In genomic region chr4:76709454-76709853, GRCh38 we compare ENCODE assay signal across 15 cellular contexts.
DNase-seq lines count a peak whose midpoint lies in the region; ATAC-seq and TF ChIP-seq lines count a peak whose summit lies in the region.
"Had no signal": no experiment of that assay in that cellular context is flagged by ENCODE, and none has a peak within 500 bp of the region (broad histone marks: within the 10 kb centered on the region; RNA-seq: fewer than 3 reads in every experiment).

No MANE protein-coding gene starts in this region.

- POLR2A ChIA-PET in T-cell (lab: Charles Lee): no interaction called here

- H3K4me3 Mint-ChIP-seq in T-cell: no peak overlapping the region
- no peak overlapping the region for H3K4me3 Mint-ChIP-seq in natural killer cell

- H3K27me3 ChIP-seq in heart right ventricle (peaks cover 0 to 5% (median 0%) of the 10 kb centered on the region in 7 donors), right atrium auricular region (no peaks in the 10 kb centered on the region), osteoblast (ENCODE audit: insufficient read depth, low read length) (no peaks in the 10 kb centered on the region)

- no peak for DNase-seq in heart right ventricle
- no peak for DNase-seq in right atrium auricular region (ENCODE audit: low spot score)
- peak; percentile 26 for DNase-seq in fibroblast of the aortic adventitia (ENCODE audit: low read depth)
- no peak for DNase-seq in osteoblast (ENCODE audit: insufficient read length, low spot score, missing footprints)
- DNase-seq in T-cell: no peak
- no peak for DNase-seq in natural killer cell
- DNase-seq: amniotic stem cell; NCI-H2029; RPMI8226; stimulated activated naive CD4-positive, alpha-beta T cell treated with Interleukin-2 at 50 U/mL for 16 hours; T-helper 9 cell had no signal

- H3K36me3 Mint-ChIP-seq in T-cell: no peaks in the 10 kb centered on the region
- no peaks in the 10 kb centered on the region for H3K36me3 Mint-ChIP-seq in natural killer cell

- H3K4me1 Mint-ChIP-seq in T-cell: peaks cover 2 to 7% (median 2%) of the 10 kb centered on the region in 3 donors
- no peaks in the 10 kb centered on the region for H3K4me1 Mint-ChIP-seq in natural killer cell

- H3K9me3 Mint-ChIP-seq in T-cell (no peaks in the 10 kb centered on the region), natural killer cell (no peaks in the 10 kb centered on the region)

- H3K4me1 ChIP-seq in heart right ventricle (peaks cover 0 to 32% (median 16%) of the 10 kb centered on the region in 9 donors), right atrium auricular region (peaks cover 0 to 28% of the 10 kb centered on the region in 2 donors), osteoblast (ENCODE audit: insufficient read depth, low read length) (peaks cover 21% of the 10 kb centered on the region)

- H3K79me2 ChIP-seq in osteoblast (ENCODE audit: insufficient read depth, low read length): peaks cover 7% of the 10 kb centered on the region

- no peaks in the 10 kb centered on the region for H3K9me3 ChIP-seq in heart right ventricle
- no peaks in the 10 kb centered on the region for H3K9me3 ChIP-seq in right atrium auricular region
- H3K9me3 ChIP-seq in osteoblast (ENCODE audit: low read depth, low read length): no peaks in the 10 kb centered on the region
- H3K9me3 ChIP-seq: HAP-1 had no signal

- no peaks in the 10 kb centered on the region for H4K20me1 ChIP-seq in osteoblast (ENCODE audit: insufficient read depth, low read length)

- H3K4me2 ChIP-seq in osteoblast (ENCODE audit: insufficient read depth, low read length): no peak overlapping the region

- H3K27me3 Mint-ChIP-seq in T-cell (peaks cover 5 to 7% of the 10 kb centered on the region in 2 donors), natural killer cell (ENCODE audit: low read depth in 2 of 2) (peaks cover 0 to 3% of the 10 kb centered on the region in 2 donors)

- H3K36me3 ChIP-seq in heart right ventricle: peaks cover 0 to 13% (median 0%) of the 10 kb centered on the region in 9 donors
- H3K36me3 ChIP-seq in right atrium auricular region: peaks cover 12% of the 10 kb centered on the region
- H3K36me3 ChIP-seq in osteoblast (ENCODE audit: insufficient read depth, low read length): peaks cover 12% of the 10 kb centered on the region

- peak overlapping the region in 4 of 10 donors; percentile 19 to 33 (median 22) for H3K27ac ChIP-seq in heart right ventricle
- peak overlapping the region in 1 of 2 donors; percentile 36 for H3K27ac ChIP-seq in right atrium auricular region
- peak overlapping the region; percentile 14 for H3K27ac ChIP-seq in osteoblast (ENCODE audit: low read depth, low read length)
- H3K27ac ChIP-seq: HL-60 had no signal

- TF ChIP-seq CTCF in heart right ventricle (IDR thresholded peaks at IDR 0.05): no peak
- TF ChIP-seq CTCF in right atrium auricular region (IDR thresholded peaks at IDR 0.05): no peak
- no peak for TF ChIP-seq CTCF in fibroblast of the aortic adventitia (IDR thresholded peaks at IDR 0.05; ENCODE audit: insufficient read depth, low read length)
- TF ChIP-seq CTCF in osteoblast (IDR thresholded peaks at IDR 0.05; ENCODE audit: extremely low read depth, low read depth, low read length): no peak
- no peak for TF ChIP-seq CTCF in natural killer cell (IDR thresholded peaks at IDR 0.05)

- intact Hi-C loops in heart right ventricle (cut with DNase I): no loop called here
- intact Hi-C loops in natural killer cell (cut with micrococcal nuclease): no loop called here

- H3K4me3 ChIP-seq in heart right ventricle (no peak overlapping the region), right atrium auricular region (no peak overlapping the region), fibroblast of the aortic adventitia (ENCODE audit: low read depth, low read length) (no peak overlapping the region), osteoblast (ENCODE audit: insufficient read depth, low read length) (no peak overlapping the region)
- H3K4me3 ChIP-seq: HAP-1 had no signal

- 64 to 67% methylated on average over 3 of the region's 3 CpGs for WGBS in heart right ventricle, 2 donors

- no peak overlapping the region for H3K27ac Mint-ChIP-seq in T-cell
- no peak overlapping the region for H3K27ac Mint-ChIP-seq in natural killer cell

- CTCF ChIA-PET in T-cell (lab: Charles Lee): no interaction called here

- ATAC-seq in heart right ventricle (peak in 5 of 8 donors; percentile 26 to 71 (median 53)), HG03342 (IDR thresholded peaks at IDR 0.05; ENCODE audit: unreplicated experiment) (no peak), GM21390 (IDR thresholded peaks at IDR 0.05; ENCODE audit: unreplicated experiment) (no peak), T-cell (replicated peaks in 1 of 4) (no peak), natural killer cell (no peak)

- peak overlapping the region; percentile 40 for H2AFZ ChIP-seq in osteoblast (ENCODE audit: low read length)

Comparison
In these comparisons a context has a peak if more than half of its experiments do, and no peak if none do; other contexts are left out.
1. ATAC-seq: peak in heart right ventricle (5 of 8); none in HG03342 (single experiment), GM21390 (single experiment), T-cell (0 of 4) and natural killer cell (0 of 3).